In genomic region chr14:34190746-34191145, GRCh38 we compare ENCODE assay signal across 21 cellular contexts.
A peak's percentile ranks its signal among the peaks of the same experiment; 100 is the strongest.
DNase-seq lines count a peak whose midpoint lies in the region; ATAC-seq, FAIRE-seq and TF ChIP-seq lines count a peak whose summit lies in the region.
"Had no signal": no experiment of that assay in that cellular context is flagged by ENCODE, and none has a peak within 500 bp of the region (broad histone marks: within the 10 kb centered on the region; RNA-seq: fewer than 3 reads in every experiment).

No MANE protein-coding gene starts in this region.

- H3K79me2 ChIP-seq in smooth muscle cell (ENCODE audit: low read depth): no peaks in the 10 kb centered on the region

- peak; percentile 51 for FAIRE-seq in GM12892 (lab: Jason Lieb, UNC)
- FAIRE-seq: A204.1 had no signal

- H4K20me1 ChIP-seq in smooth muscle cell (ENCODE audit: low read depth): no peaks in the 10 kb centered on the region

- no peak for ATAC-seq in HG03097 (IDR thresholded peaks at IDR 0.05; ENCODE audit: low FRiP score, unreplicated experiment)
- ATAC-seq: HCT116 had no signal

- WGBS in smooth muscle cell (ENCODE audit: low lambda C conversion rate): 73% methylated on average over 4 of the region's 4 CpGs

- no peaks in the 10 kb centered on the region for H3K36me3 ChIP-seq in WERI-Rb-1
- no peaks in the 10 kb centered on the region for H3K36me3 ChIP-seq in smooth muscle cell (ENCODE audit: low read depth)
- H3K36me3 ChIP-seq in right atrium auricular region: no peaks in the 10 kb centered on the region
- H3K36me3 ChIP-seq: BE2C had no signal

- H2AFZ ChIP-seq in smooth muscle cell (ENCODE audit: low read depth): peak overlapping the region; percentile 69

- no peak for TF ChIP-seq POLR2A in GM12892 (IDR thresholded peaks at IDR 0.05; ENCODE audit: low read depth, low read length)

- H3K27me3 ChIP-seq in WERI-Rb-1 (ENCODE audit: insufficient read depth, low read depth, severe bottlenecking) (no peaks in the 10 kb centered on the region), smooth muscle cell (ENCODE audit: low read depth) (no peaks in the 10 kb centered on the region), right atrium auricular region (no peaks in the 10 kb centered on the region)
- H3K27me3 ChIP-seq: BE2C had no signal

- no peaks in the 10 kb centered on the region for H3K4me1 ChIP-seq in smooth muscle cell (ENCODE audit: low read depth)
- no peaks in the 10 kb centered on the region for H3K4me1 ChIP-seq in right atrium auricular region
- H3K4me1 ChIP-seq: BE2C had no signal

- H3K9ac ChIP-seq in smooth muscle cell (ENCODE audit: low read depth): no peak overlapping the region

- H3K9me3 ChIP-seq in WERI-Rb-1 (ENCODE audit: severe bottlenecking) (no peaks in the 10 kb centered on the region), smooth muscle cell (replicated peaks; ENCODE audit: low read depth) (no peaks in the 10 kb centered on the region), right atrium auricular region (no peaks in the 10 kb centered on the region)
- H3K9me3 ChIP-seq: BE2C had no signal

- TF ChIP-seq CTCF in WERI-Rb-1 (IDR thresholded peaks at IDR 0.05; ENCODE audit: low read depth, low read length) (no peak), smooth muscle cell (IDR thresholded peaks at IDR 0.05; ENCODE audit: borderline replicate concordance, insufficient read depth, poor library complexity, severe bottlenecking) (no peak), right atrium auricular region (IDR thresholded peaks at IDR 0.05) (no peak)

- no peak for DNase-seq in GM12892 (ENCODE audit: insufficient read length)
- peak; percentile 99 for DNase-seq in NCI-H524 treated with DMSO at 0.1 percent for 48 hours (lab: John Stamatoyannopoulos, UW)
- DNase-seq in WERI-Rb-1: peak; percentile 54
- no peak for DNase-seq in smooth muscle cell (lab: John Stamatoyannopoulos, UW; ENCODE audit: unreplicated experiment)
- no peak for DNase-seq in NCI-H526 treated with DMSO at 0.1 percent for 48 hours (lab: John Stamatoyannopoulos, UW)
- no peak for DNase-seq in right atrium auricular region (ENCODE audit: low spot score)
- DNase-seq: ACHN; BE2C; C1 segment of cervical spinal cord; CD4-positive, CD25-positive, alpha-beta regulatory T cell; CD8-positive, alpha-beta memory T cell; COR-L47; DMS153; DMS79; GDM1; GOT3; H7 had no signal

- H3F3A ChIP-seq in smooth muscle cell (ENCODE audit: low read depth): no peaks in the 10 kb centered on the region

- H3K4me3 ChIP-seq in WERI-Rb-1 (ENCODE audit: low read depth, low read length): no peak overlapping the region
- H3K4me3 ChIP-seq in smooth muscle cell: no peak overlapping the region
- no peak overlapping the region for H3K4me3 ChIP-seq in right atrium auricular region

- no peak overlapping the region for H3K4me2 ChIP-seq in smooth muscle cell

- H3K27ac ChIP-seq in WERI-Rb-1 (peak overlapping the region; percentile 45), smooth muscle cell (ENCODE audit: low read depth) (no peak overlapping the region), right atrium auricular region (no peak overlapping the region)
- H3K27ac ChIP-seq: HL-60 had no signal

Comparison
In these comparisons a context has a peak if more than half of its experiments do, and no peak if none do; other contexts are left out.
1. DNase-seq: peak in NCI-H524 treated with DMSO at 0.1 percent for 48 hours (single experiment) and WERI-Rb-1 (single experiment); none in GM12892 (single experiment), smooth muscle cell (single experiment), NCI-H526 treated with DMSO at 0.1 percent for 48 hours (single experiment) and right atrium auricular region (single experiment).